Comparison of ENCODE assay signal across 9 cellular contexts in the genomic region with DNA sequence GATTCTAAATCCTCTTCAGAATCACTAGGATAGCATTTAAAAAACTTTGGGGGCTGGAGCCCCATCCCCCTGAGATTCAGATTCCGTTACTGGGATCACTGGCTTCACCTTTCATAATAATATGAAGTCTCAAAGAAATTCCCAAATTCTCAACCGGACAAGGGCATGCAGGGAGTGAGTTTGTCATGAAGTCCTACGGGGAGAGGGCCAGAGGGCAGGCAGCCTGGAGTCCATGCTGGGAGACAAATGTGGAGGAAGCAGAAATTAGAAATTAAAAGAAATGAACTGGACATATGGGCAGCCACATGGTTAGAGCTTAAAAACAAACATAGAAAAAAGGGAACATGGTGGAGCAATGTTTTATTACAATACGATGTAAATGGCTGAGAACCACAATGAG.
"Had no signal": no experiment of that assay in that cellular context is flagged by ENCODE, and none has a peak within 500 bp of the region (broad histone marks: within the 10 kb centered on the region; RNA-seq: fewer than 3 reads in every experiment).

No MANE protein-coding gene starts in this region.

- H3K9me3 Mint-ChIP-seq: activated naive CD8-positive, alpha-beta T cell treated with anti-CD3 and anti-CD28 coated beads, Interleukin-2, amount 50 U/mL, for 24 hours had no signal

- H3K36me3 ChIP-seq: colonic mucosa, gastroesophageal sphincter, left lung had no signal

- H3K4me1 ChIP-seq: colonic mucosa, gastroesophageal sphincter had no signal

- ATAC-seq: activated naive CD8-positive, alpha-beta T cell treated with anti-CD3 and anti-CD28 coated beads, Interleukin-2, amount 50 U/mL, for 24 hours; left lung; stimulated activated effector memory CD8-positive, alpha-beta T cell treated with anti-CD3 and anti-CD28 coated beads, Interleukin-12 subunit alpha, Interleukin-12 subunit beta, amount 100 ng/mL, for 72 hours had no signal

- DNase-seq: activated CD4-positive, alpha-beta memory T cell treated with anti-CD3 and anti-CD28 coated beads, Interleukin-2, amount 10 ng/mL, durations not matched to agents 7 days and 5 days; activated naive CD4-positive, alpha-beta T cell treated with Interleukin-2 at 50 U/mL for 16 hours; activated naive CD8-positive, alpha-beta T cell treated with anti-CD3 and anti-CD28 coated beads, Interleukin-2, amount 50 U/mL, for 24 hours; colonic mucosa; islet precursor cell; left lung had no signal

- H3K4me3 ChIP-seq: colonic mucosa, gastroesophageal sphincter, left lung had no signal

- H3K27ac ChIP-seq: colonic mucosa, gastroesophageal sphincter, left lung had no signal

- H3K4me3 Mint-ChIP-seq: activated CD4-positive, alpha-beta memory T cell treated with anti-CD3 and anti-CD28 coated beads, Interleukin-2, amount 10 ng/mL, durations not matched to agents 7 days and 5 days; activated naive CD8-positive, alpha-beta T cell treated with anti-CD3 and anti-CD28 coated beads, Interleukin-2, amount 50 U/mL, for 24 hours; memory B cell; stimulated activated effector memory CD8-positive, alpha-beta T cell treated with anti-CD3 and anti-CD28 coated beads, Interleukin-12 subunit alpha, Interleukin-12 subunit beta, amount 100 ng/mL, for 72 hours had no signal

- H3K9me3 ChIP-seq: colonic mucosa, gastroesophageal sphincter, left lung had no signal

- H3K36me3 Mint-ChIP-seq: memory B cell; stimulated activated effector memory CD8-positive, alpha-beta T cell treated with anti-CD3 and anti-CD28 coated beads, Interleukin-12 subunit alpha, Interleukin-12 subunit beta, amount 100 ng/mL, for 72 hours had no signal

- H3K27ac Mint-ChIP-seq: activated CD4-positive, alpha-beta memory T cell treated with anti-CD3 and anti-CD28 coated beads, Interleukin-2, amount 10 ng/mL, durations not matched to agents 7 days and 5 days; activated naive CD8-positive, alpha-beta T cell treated with anti-CD3 and anti-CD28 coated beads, Interleukin-2, amount 50 U/mL, for 24 hours; memory B cell; stimulated activated effector memory CD8-positive, alpha-beta T cell treated with anti-CD3 and anti-CD28 coated beads, Interleukin-12 subunit alpha, Interleukin-12 subunit beta, amount 100 ng/mL, for 72 hours had no signal

- H3K27me3 ChIP-seq: colonic mucosa, gastroesophageal sphincter, left lung had no signal
